ENCODE assay signal across 14 cellular contexts in genomic region chr14:90742252-90742651, GRCh38.
"Had no signal": no experiment of that assay in that cellular context is flagged by ENCODE, and none has a peak within 500 bp of the region (broad histone marks: within the 10 kb centered on the region; RNA-seq: fewer than 3 reads in every experiment).

No MANE protein-coding gene starts in this region.

- H3K9ac ChIP-seq: neural progenitor cell, SK-N-SH had no signal

- H3K9me3 ChIP-seq: esophagus squamous epithelium, ovary, SK-N-SH had no signal

- H3K4me1 ChIP-seq: neural progenitor cell had no signal

- DNase-seq: activated B cell treated with CpG ODN at 0.5 μM for 24 hours; activated CD4-positive, alpha-beta memory T cell treated with anti-CD3 and anti-CD28 coated beads, Interleukin-2, amount 10 ng/mL, durations not matched to agents 7 days and 5 days; activated CD4-positive, alpha-beta T cell treated with anti-CD3 and anti-CD28 coated beads for 4 hours; activated CD8-positive, alpha-beta memory T cell treated with anti-CD3 and anti-CD28 coated beads, Interleukin-2, amount 10 ng/mL, durations not matched to agents 7 days and 5 days; activated naive CD4-positive, alpha-beta T cell treated with Interleukin-2 at 50 U/mL for 16 hours; activated T-cell treated with anti-CD3 and anti-CD28 coated beads, Interleukin-2, amount 50 U/mL, for 1 hour; effector memory CD4-positive, alpha-beta T cell; esophagus squamous epithelium; left colon; midbrain; SK-N-SH; stimulated activated naive CD4-positive, alpha-beta T cell had no signal

- H3K4me2 ChIP-seq: neural progenitor cell, SK-N-SH had no signal

- H3K27ac ChIP-seq: neural progenitor cell had no signal

- H3K27me3 ChIP-seq: esophagus squamous epithelium, neural progenitor cell, ovary had no signal

- H3K9me2 ChIP-seq: SK-N-SH had no signal

- ATAC-seq: activated CD8-positive, alpha-beta memory T cell treated with anti-CD3 and anti-CD28 coated beads, Interleukin-2, amount 10 ng/mL, durations not matched to agents 7 days and 5 days; left colon had no signal

- H3K36me3 ChIP-seq: esophagus squamous epithelium, neural progenitor cell, ovary had no signal

- H3K4me3 ChIP-seq: esophagus squamous epithelium, neural progenitor cell, ovary had no signal

- H2AFZ ChIP-seq: neural progenitor cell had no signal
